1 cellular context compared by ENCODE assay signal in the genomic region with DNA sequence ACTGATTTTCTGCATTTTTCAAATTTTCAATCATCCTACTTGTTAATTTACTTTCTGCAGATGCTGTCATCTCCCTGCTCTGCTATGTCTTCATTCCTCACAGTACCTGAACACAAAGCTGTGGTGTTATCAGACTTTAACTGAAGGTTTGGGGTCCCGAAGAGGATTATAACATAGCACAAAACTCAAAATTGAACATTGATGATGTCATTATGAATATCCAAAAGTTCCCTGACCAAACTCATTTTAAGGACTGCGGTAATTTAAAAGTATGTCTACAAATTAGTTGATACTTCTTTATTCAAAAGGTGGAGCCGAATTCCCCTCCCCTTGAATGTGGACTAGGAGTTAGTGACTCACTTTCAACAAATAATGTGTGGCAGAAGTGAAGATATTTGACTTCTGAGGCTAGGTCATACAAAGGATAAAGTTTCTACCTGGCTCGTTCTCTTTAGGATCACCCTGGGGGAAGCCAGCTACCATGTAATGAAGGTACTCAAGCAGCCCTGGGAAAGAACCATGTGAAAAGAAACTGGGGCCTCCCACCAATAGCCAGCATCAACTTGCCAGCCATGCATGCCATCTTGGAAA.
TF ChIP-seq lines count a peak whose summit lies in the region.

No MANE protein-coding gene starts in this region.

TF ChIP-seq in GM12878, 131 proteins besides CTCF, POLR2A, EP300 and RAD21:
- TF ChIP-seq RCOR1 (conservative IDR thresholded peaks at IDR 0.05; ENCODE audit: low read depth, low read length) (no peak), ZNF24 (IDR thresholded peaks at IDR 0.05) (no peak), ATF7 (IDR thresholded peaks at IDR 0.05; ENCODE audit: low read depth) (0 out of 2 replicates have a peak, but pooled peaks have one; percentile 19), YBX1 (IDR thresholded peaks at IDR 0.05) (no peak), MEF2A (IDR thresholded peaks at IDR 0.05; ENCODE audit: insufficient read depth, low read depth, low read length) (no peak), TCF12 (IDR thresholded peaks at IDR 0.05; ENCODE audit: low read depth, low read length) (no peak)
TF ChIP-seq in GM12878: peak in this region for 1.
